In the genomic region with DNA sequence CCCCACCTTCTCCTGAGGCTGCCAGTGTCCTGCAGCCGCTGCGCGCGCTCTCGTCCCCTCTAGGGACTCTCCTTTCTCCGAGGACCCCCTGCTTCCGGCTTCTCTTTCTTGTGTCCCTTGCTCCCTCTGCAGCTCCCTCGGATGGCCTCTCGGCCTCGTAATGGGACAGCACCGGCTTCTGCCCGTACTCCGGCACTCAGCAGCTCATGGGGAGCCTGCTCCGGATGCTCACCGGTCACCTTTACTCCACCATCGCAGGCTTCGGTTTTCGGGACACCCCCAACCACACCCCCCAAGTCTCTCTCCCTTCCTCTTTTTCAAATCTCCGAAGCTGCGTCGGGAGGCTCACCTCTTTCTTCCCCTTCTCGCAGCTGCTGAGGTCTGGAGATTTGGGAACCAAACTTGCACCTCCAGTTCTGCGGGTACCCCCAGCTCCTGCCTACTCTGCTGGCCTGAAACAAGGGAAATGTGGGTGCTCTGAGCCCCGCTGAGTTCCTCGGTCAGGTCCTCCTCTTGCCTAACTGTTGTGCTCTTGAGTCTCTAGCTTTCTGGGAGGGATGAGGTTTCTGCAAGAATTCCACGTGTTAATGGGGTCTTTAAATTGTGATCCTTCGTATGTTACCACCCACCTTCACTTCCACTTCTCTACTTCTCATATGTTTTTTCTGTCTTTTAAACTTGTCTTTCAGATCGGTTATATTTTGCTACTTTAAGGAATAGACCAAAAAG, we compare ENCODE assay signal across 8 cellular contexts. TPM values are rescaled to one million over a fixed set of nuclear protein-coding genes. Genes with fewer than 3 reads are reported as not detected.
DNase-seq lines count a peak whose midpoint lies in the region; ATAC-seq, FAIRE-seq and TF ChIP-seq lines count a peak whose summit lies in the region.

No MANE protein-coding gene starts in this region.

- H3K36me3 ChIP-seq in right atrium auricular region = no peaks in the 10 kb centered on the region

- H3K4me1 ChIP-seq in right atrium auricular region = peaks cover 0 to 44% of the 10 kb centered on the region in 2 donors

- DNase-seq in activated T-cell treated with anti-CD3 and anti-CD28 coated beads for 1 hour (ENCODE audit: low read depth) (peak; percentile 16), activated T-cell treated with anti-CD3 and anti-CD28 coated beads for 4 hours (no peak), RCC 7860 (ENCODE audit: low spot score) (peak; percentile 18), right atrium auricular region (ENCODE audit: low spot score) (no peak), sciatic nerve (ENCODE audit: low spot score) (peak; percentile 66)
- DNase-seq in activated naive CD8-positive, alpha-beta T cell treated with anti-CD3 and anti-CD28 coated beads for 36 hours = peak; percentile 57

- H3K9me3 Mint-ChIP-seq in activated naive CD8-positive, alpha-beta T cell treated with anti-CD3 and anti-CD28 coated beads for 36 hours = no peaks in the 10 kb centered on the region

- H3K4me1 Mint-ChIP-seq in activated naive CD8-positive, alpha-beta T cell treated with anti-CD3 and anti-CD28 coated beads for 36 hours = peaks cover 48% of the 10 kb centered on the region

- H3K9me3 ChIP-seq in right atrium auricular region = no peaks in the 10 kb centered on the region

- H3K27me3 ChIP-seq in right atrium auricular region = no peaks in the 10 kb centered on the region

- H3K4me3 Mint-ChIP-seq in activated naive CD8-positive, alpha-beta T cell treated with anti-CD3 and anti-CD28 coated beads for 36 hours = peak overlapping the region; percentile 86

- ATAC-seq in HG03066 (IDR thresholded peaks at IDR 0.05; ENCODE audit: low read depth, unreplicated experiment) = peak; percentile 29
- peak; percentile 1 for ATAC-seq in sciatic nerve
- no peak for ATAC-seq in GM18519 (IDR thresholded peaks at IDR 0.05; ENCODE audit: low FRiP score, unreplicated experiment)

- H3K27me3 Mint-ChIP-seq in activated naive CD8-positive, alpha-beta T cell treated with anti-CD3 and anti-CD28 coated beads for 36 hours = no peaks in the 10 kb centered on the region

- H3K27ac Mint-ChIP-seq in activated naive CD8-positive, alpha-beta T cell treated with anti-CD3 and anti-CD28 coated beads for 36 hours = peak overlapping the region; percentile 92

- H3K27ac ChIP-seq in right atrium auricular region = peak overlapping the region; percentile 94 to 96

- intact Hi-C loops in sciatic nerve (cut with DNase I) = no loop called here

- H3K36me3 Mint-ChIP-seq in activated naive CD8-positive, alpha-beta T cell treated with anti-CD3 and anti-CD28 coated beads for 36 hours = peaks cover 28% of the 10 kb centered on the region

- TF ChIP-seq CTCF in right atrium auricular region (IDR thresholded peaks at IDR 0.05) = no peak

- FAIRE-seq in RCC 7860 (lab: Jason Lieb, UNC) = no peak

- peak overlapping the region; percentile 81 to 94 for H3K4me3 ChIP-seq in right atrium auricular region

RNA-seq across cellular contexts. Expression of gene CDC14A, which starts 0.9 kb away (rescaled TPM):
- 10 to 100 TPM in 1 of 2 experiments, 1 to 10 TPM in 1; 9.5 to 11.2 TPM for total RNA-seq in activated naive CD8-positive, alpha-beta T cell treated with anti-CD3 and anti-CD28 coated beads for 36 hours
- total RNA-seq in right atrium auricular region (1 to 10 TPM; 5.3 to 5.5 TPM), sciatic nerve (16.8 TPM)

Comparison
In these comparisons a context has a peak if more than half of its experiments do, and no peak if none do; other contexts are left out.
1. DNase-seq: peak in activated T-cell treated with anti-CD3 and anti-CD28 coated beads for 1 hour (single experiment), RCC 7860 (single experiment), activated naive CD8-positive, alpha-beta T cell treated with anti-CD3 and anti-CD28 coated beads for 36 hours (single experiment) and sciatic nerve (single experiment); none in activated T-cell treated with anti-CD3 and anti-CD28 coated beads for 4 hours (single experiment) and right atrium auricular region (single experiment).